In genomic region chr19:46660601-46661019, GRCh38 we compare ENCODE assay signal across 7 cellular contexts. TPM values are rescaled to one million over a fixed set of nuclear protein-coding genes. Genes with fewer than 3 reads are reported as not detected.
DNase-seq lines count a peak whose midpoint lies in the region; ATAC-seq lines count a peak whose summit lies in the region.
"Had no signal": no experiment of that assay in that cellular context is flagged by ENCODE, and none has a peak within 500 bp of the region (broad histone marks: within the 10 kb centered on the region; RNA-seq: fewer than 3 reads in every experiment).

No MANE protein-coding gene starts in this region.

- no peaks in the 10 kb centered on the region for H3K36me3 Mint-ChIP-seq in activated CD8-positive, alpha-beta T cell treated with anti-CD3 and anti-CD28 coated beads, Interleukin-2, amount 10 ng/mL, durations not matched to agents 7 days and 5 days (ENCODE audit: low read depth)

- peaks cover 21% of the 10 kb centered on the region for H3K4me1 Mint-ChIP-seq in activated CD8-positive, alpha-beta T cell treated with anti-CD3 and anti-CD28 coated beads, Interleukin-2, amount 10 ng/mL, durations not matched to agents 7 days and 5 days (ENCODE audit: low read depth)

- no peak overlapping the region for H3K27ac Mint-ChIP-seq in activated CD8-positive, alpha-beta T cell treated with anti-CD3 and anti-CD28 coated beads, Interleukin-2, amount 10 ng/mL, durations not matched to agents 7 days and 5 days

- H3K9ac ChIP-seq in mesenchymal stem cell (ENCODE audit: low read length): peak overlapping the region; percentile 74

- H3K27ac ChIP-seq in mesenchymal stem cell (ENCODE audit: low read length, poor library complexity, severe bottlenecking): no peak overlapping the region
- H3K27ac ChIP-seq: VCaP had no signal

- CTCF ChIA-PET in activated CD8-positive, alpha-beta T cell treated with anti-CD3 and anti-CD28 coated beads, Interleukin-2, amount 10 ng/mL, durations not matched to agents 7 days and 5 days (lab: Charles Lee): interaction anchor here (0.8 to 7.6 kb wide), 27 partner anchors 12 to 197 kb away, joined by 3 to 350 read pairs (median 11); partner anchors contain the start of genes CALM3 and GNG8

- H4K91ac ChIP-seq in mesenchymal stem cell (ENCODE audit: low read length): peak overlapping the region; percentile 90

- peak overlapping the region; percentile 68 for H2AFZ ChIP-seq in mesenchymal stem cell (ENCODE audit: low read depth, low read length)

- POLR2A ChIA-PET in activated CD8-positive, alpha-beta T cell treated with anti-CD3 and anti-CD28 coated beads, Interleukin-2, amount 10 ng/mL, durations not matched to agents 7 days and 5 days (lab: Charles Lee): interaction anchor here (1.0 to 3.8 kb wide), 6 partner anchors 31 to 131 kb away, joined by 3 to 26 read pairs (median 6); partner anchors contain the start of genes CALM3 and SLC1A5

- H2BK5ac ChIP-seq in mesenchymal stem cell (ENCODE audit: low read depth, low read length, poor library complexity, severe bottlenecking): no peak overlapping the region

- H2BK120ac ChIP-seq in mesenchymal stem cell (ENCODE audit: low read depth, low read length): peak overlapping the region; percentile 77

- peak overlapping the region in 1 of 2 experiments; percentile 86 for H3K23ac ChIP-seq in mesenchymal stem cell (ENCODE audit: low read length in 2 of 2)

- peaks cover 24% of the 10 kb centered on the region for H3K27me3 Mint-ChIP-seq in activated CD8-positive, alpha-beta T cell treated with anti-CD3 and anti-CD28 coated beads, Interleukin-2, amount 10 ng/mL, durations not matched to agents 7 days and 5 days (ENCODE audit: low read depth)

- H3K18ac ChIP-seq in mesenchymal stem cell (ENCODE audit: low read depth in 1 of 2, low read length in 2 of 2): peak overlapping the region; percentile 78 to 97

- peak overlapping the region; percentile 68 for H2BK15ac ChIP-seq in mesenchymal stem cell (ENCODE audit: low read depth, poor library complexity, severe bottlenecking)

- peak overlapping the region; percentile 96 to 98 for H3K4ac ChIP-seq in mesenchymal stem cell (ENCODE audit: low read depth in 1 of 2, low read length in 2 of 2)

- H2AK5ac ChIP-seq in mesenchymal stem cell (ENCODE audit: low read length, severe bottlenecking): no peak overlapping the region

- peaks cover 0 to 22% of the 10 kb centered on the region in 2 experiments for H3K27me3 ChIP-seq in mesenchymal stem cell (ENCODE audit: control insufficient read depth in 1 of 2, insufficient read depth in 1 of 2, low read length in 2 of 2)

- under 1% methylated on average over 37 of the region's 39 CpGs for WGBS in mesenchymal stem cell

- no peak for DNase-seq in activated CD8-positive, alpha-beta T cell treated with anti-CD3 and anti-CD28 coated beads, Interleukin-2, amount 10 ng/mL, durations not matched to agents 7 days and 5 days
- DNase-seq in mesenchymal stem cell (no peak), GM03348 (ENCODE audit: low spot score) (no peak), NCI-H345 treated with DMSO at 0.1 percent for 48 hours (lab: John Stamatoyannopoulos, UW; ENCODE audit: unreplicated experiment) (no peak)

- peaks cover 19% of the 10 kb centered on the region for H3K4me1 ChIP-seq in mesenchymal stem cell (ENCODE audit: control insufficient read depth, insufficient read depth, low read depth, low read length)

- H3K9me3 Mint-ChIP-seq in activated CD8-positive, alpha-beta T cell treated with anti-CD3 and anti-CD28 coated beads, Interleukin-2, amount 10 ng/mL, durations not matched to agents 7 days and 5 days (ENCODE audit: insufficient read depth): no peaks in the 10 kb centered on the region

- no peaks in the 10 kb centered on the region for H3K36me3 ChIP-seq in mesenchymal stem cell (ENCODE audit: control insufficient read depth in 1 of 2, insufficient read depth in 2 of 2, low read depth in 1 of 2, low read length in 2 of 2)

- H3K4me2 ChIP-seq in mesenchymal stem cell (ENCODE audit: low read length, poor library complexity, severe bottlenecking): peak overlapping the region; percentile 93

- H3K4me3 Mint-ChIP-seq in activated CD8-positive, alpha-beta T cell treated with anti-CD3 and anti-CD28 coated beads, Interleukin-2, amount 10 ng/mL, durations not matched to agents 7 days and 5 days: peak overlapping the region; percentile 71

- peak overlapping the region in 1 of 2 experiments; percentile 79 for H2BK12ac ChIP-seq in mesenchymal stem cell (ENCODE audit: low read length in 2 of 2)

- no peaks in the 10 kb centered on the region for H3K9me3 ChIP-seq in mesenchymal stem cell (ENCODE audit: control insufficient read depth, low read length)

- H3K79me1 ChIP-seq in mesenchymal stem cell (replicated peaks; ENCODE audit: low read length, poor library complexity, severe bottlenecking): no peaks in the 10 kb centered on the region

- H3K14ac ChIP-seq in mesenchymal stem cell (ENCODE audit: low read length in 2 of 2): peak overlapping the region in 1 of 2 experiments; percentile 97

- ATAC-seq in GM21619 (IDR thresholded peaks at IDR 0.05; ENCODE audit: unreplicated experiment) (peak; percentile 5), GM18502 (IDR thresholded peaks at IDR 0.05; ENCODE audit: poor library complexity, unreplicated experiment) (no peak)
- ATAC-seq in activated CD8-positive, alpha-beta T cell treated with anti-CD3 and anti-CD28 coated beads, Interleukin-2, amount 10 ng/mL, durations not matched to agents 7 days and 5 days: no peak

- peak overlapping the region; percentile 61 to 79 for H3K4me3 ChIP-seq in mesenchymal stem cell (ENCODE audit: insufficient read depth in 1 of 2, low read depth in 1 of 2, low read length in 2 of 2)

- H4K8ac ChIP-seq in mesenchymal stem cell (ENCODE audit: low read length): peak overlapping the region; percentile 51

RNA-seq across cellular contexts. Expression of gene DACT3, which starts 0.4 kb away (rescaled TPM):
- total RNA-seq in activated CD8-positive, alpha-beta T cell treated with anti-CD3 and anti-CD28 coated beads, Interleukin-2, amount 10 ng/mL, durations not matched to agents 7 days and 5 days: under 1 TPM; 0.42 TPM
- 25.9 TPM for polyA plus RNA-seq in mesenchymal stem cell (2013, experiment 1 of 2)
- 26.2 TPM for polyA plus RNA-seq in mesenchymal stem cell (2013, experiment 2 of 2)

RNA-seq across cellular contexts. Expression of gene GNG8, which starts 24.6 kb away (rescaled TPM):
- not detected for total RNA-seq in activated CD8-positive, alpha-beta T cell treated with anti-CD3 and anti-CD28 coated beads, Interleukin-2, amount 10 ng/mL, durations not matched to agents 7 days and 5 days
- not detected for polyA plus RNA-seq in mesenchymal stem cell (2013, experiment 1 of 2)
- 1.3 TPM for polyA plus RNA-seq in mesenchymal stem cell (2013, experiment 2 of 2)

RNA-seq across cellular contexts. Expression of gene PTGIR, which starts 35.7 kb away (rescaled TPM):
- 10 to 100 TPM in 1 of 2 experiments, 1 to 10 TPM in 1; 8.8 to 10.4 TPM for total RNA-seq in activated CD8-positive, alpha-beta T cell treated with anti-CD3 and anti-CD28 coated beads, Interleukin-2, amount 10 ng/mL, durations not matched to agents 7 days and 5 days
- 20.7 TPM for polyA plus RNA-seq in mesenchymal stem cell (2013, experiment 1 of 2)
- 19.9 TPM for polyA plus RNA-seq in mesenchymal stem cell (2013, experiment 2 of 2)

RNA-seq across cellular contexts. Expression of gene PRKD2, which starts 56.3 kb away (rescaled TPM):
- total RNA-seq in activated CD8-positive, alpha-beta T cell treated with anti-CD3 and anti-CD28 coated beads, Interleukin-2, amount 10 ng/mL, durations not matched to agents 7 days and 5 days: 100 to 1,000 TPM; 161 to 166 TPM
- polyA plus RNA-seq in mesenchymal stem cell (2013, experiment 1 of 2): 25.9 TPM
- 23.5 TPM for polyA plus RNA-seq in mesenchymal stem cell (2013, experiment 2 of 2)

RNA-seq across cellular contexts. Expression of gene CALM3, which starts 59.5 kb away (rescaled TPM):
- total RNA-seq in activated CD8-positive, alpha-beta T cell treated with anti-CD3 and anti-CD28 coated beads, Interleukin-2, amount 10 ng/mL, durations not matched to agents 7 days and 5 days: 100 to 1,000 TPM; 646 to 682 TPM
- polyA plus RNA-seq in mesenchymal stem cell (2013, experiment 1 of 2): 253 TPM
- 257 TPM for polyA plus RNA-seq in mesenchymal stem cell (2013, experiment 2 of 2)
